17 cellular contexts compared by ENCODE assay signal in the genomic region with DNA sequence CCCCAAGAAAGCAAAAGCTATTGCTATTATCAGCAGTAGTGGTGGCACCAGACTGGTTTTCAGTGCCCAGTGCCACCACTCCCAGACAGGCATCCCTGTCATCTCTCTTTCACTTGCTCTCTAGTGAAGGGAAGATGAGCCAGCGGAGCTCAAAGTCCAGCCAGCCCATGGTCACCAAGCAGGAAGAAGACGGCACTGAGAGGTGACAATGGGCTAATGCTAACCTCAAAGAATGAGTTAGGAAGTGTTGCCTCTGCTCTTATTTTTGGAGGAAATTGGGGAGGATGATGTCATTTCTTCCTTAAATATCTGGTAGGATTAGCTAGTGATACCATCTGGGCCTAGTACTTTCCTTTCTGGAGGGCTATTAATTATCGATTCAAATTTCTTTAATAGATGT. TPM values are rescaled to one million over a fixed set of nuclear protein-coding genes. Genes with fewer than 3 reads are reported as not detected.
DNase-seq lines count a peak whose midpoint lies in the region; ATAC-seq and TF ChIP-seq lines count a peak whose summit lies in the region.
"Had no signal": no experiment of that assay in that cellular context is flagged by ENCODE, and none has a peak within 500 bp of the region (broad histone marks: within the 10 kb centered on the region; RNA-seq: fewer than 3 reads in every experiment).

No MANE protein-coding gene starts in this region.

- peaks cover 12 to 14% of the 10 kb centered on the region in 2 experiments for H3K9me3 ChIP-seq in CD4-positive, CD25-positive, alpha-beta regulatory T cell (ENCODE audit: control insufficient read depth in 2 of 2, low read length in 2 of 2)
- peaks cover 12% of the 10 kb centered on the region; the same call in 1 of the 2 replicates for H3K9me3 ChIP-seq in DOHH2 (ENCODE audit: control insufficient read depth, insufficient read depth, low read length)
- H3K9me3 ChIP-seq in T-helper 17 cell (ENCODE audit: control insufficient read depth, low read length, poor library complexity, severe bottlenecking): no peaks in the 10 kb centered on the region
- no peaks in the 10 kb centered on the region for H3K9me3 ChIP-seq in lower lobe of right lung
- H3K9me3 ChIP-seq in upper lobe of left lung: no peaks in the 10 kb centered on the region
- H3K9me3 ChIP-seq: BE2C, HAP-1 had no signal

- intact Hi-C loops in lower lobe of right lung (cut with DNase I): no loop called here

- H3K27me3 ChIP-seq in CD4-positive, CD25-positive, alpha-beta regulatory T cell (ENCODE audit: control insufficient read depth, insufficient read depth, low read length): no peaks in the 10 kb centered on the region
- H3K27me3 ChIP-seq in DOHH2 (ENCODE audit: control insufficient read depth, low read length) (no peaks in the 10 kb centered on the region), lower lobe of right lung (ENCODE audit: low read depth) (no peaks in the 10 kb centered on the region), upper lobe of left lung (no peaks in the 10 kb centered on the region)
- H3K27me3 ChIP-seq: stomach had no signal

- peaks cover 14% of the 10 kb centered on the region for H3K36me3 ChIP-seq in CD4-positive, CD25-positive, alpha-beta regulatory T cell (ENCODE audit: control insufficient read depth, insufficient read depth, low read length)
- H3K36me3 ChIP-seq in DOHH2 (ENCODE audit: control insufficient read depth, low read length) (no peaks in the 10 kb centered on the region), lower lobe of right lung (no peaks in the 10 kb centered on the region), upper lobe of left lung (no peaks in the 10 kb centered on the region)
- H3K36me3 ChIP-seq: BE2C, HAP-1, stomach had no signal

- peak overlapping the region; percentile 15; the same call in 1 of the 2 replicates for H3K4me2 ChIP-seq in DOHH2 (ENCODE audit: low read length)

- no peaks in the 10 kb centered on the region for H3K27me3 Mint-ChIP-seq in CD4-positive, CD25-positive, alpha-beta regulatory T cell
- H3K27me3 Mint-ChIP-seq in T-helper 17 cell: no peaks in the 10 kb centered on the region
- no peaks in the 10 kb centered on the region for H3K27me3 Mint-ChIP-seq in mesothelial cell of epicardium (ENCODE audit: low read depth)

- peak overlapping the region; percentile 90 for H3K27ac ChIP-seq in CD4-positive, CD25-positive, alpha-beta regulatory T cell (ENCODE audit: insufficient read depth, low read length, poor library complexity, severe bottlenecking)
- no peak overlapping the region for H3K27ac ChIP-seq in DOHH2 (ENCODE audit: low read depth, low read length)
- H3K27ac ChIP-seq in lower lobe of right lung: peak overlapping the region; percentile 31
- H3K27ac ChIP-seq in upper lobe of left lung: peak overlapping the region in 2 of 4 donors; percentile 12 to 24

- H3K4me3 ChIP-seq in CD4-positive, CD25-positive, alpha-beta regulatory T cell (ENCODE audit: low read depth, low read length): peak overlapping the region; percentile 95
- H3K4me3 ChIP-seq in DOHH2 (ENCODE audit: low read length): peak overlapping the region; percentile 15; the same call in 1 of the 2 replicates
- peak overlapping the region; percentile 8 for H3K4me3 ChIP-seq in lower lobe of right lung
- H3K4me3 ChIP-seq in upper lobe of left lung: peak overlapping the region in 1 of 4 donors; percentile 3
- H3K4me3 ChIP-seq: HAP-1, stomach had no signal

- peaks cover 24% of the 10 kb centered on the region for H3K36me3 Mint-ChIP-seq in CD4-positive, CD25-positive, alpha-beta regulatory T cell
- peaks cover 7% of the 10 kb centered on the region for H3K36me3 Mint-ChIP-seq in T-helper 17 cell (ENCODE audit: low read depth)
- peaks cover 2% of the 10 kb centered on the region for H3K36me3 Mint-ChIP-seq in mesothelial cell of epicardium

- WGBS in upper lobe of left lung, 2 donors: 75 to 80% methylated on average over 3 of the region's 3 CpGs

- no peaks in the 10 kb centered on the region for H3K9me2 ChIP-seq in DOHH2 (replicated peaks; ENCODE audit: control insufficient read depth, low read length)

- peaks cover 44 to 83% (median 61%) of the 10 kb centered on the region in 4 donors for H3K4me1 Mint-ChIP-seq in CD4-positive, CD25-positive, alpha-beta regulatory T cell
- peaks cover 59% of the 10 kb centered on the region for H3K4me1 Mint-ChIP-seq in T-helper 17 cell
- H3K4me1 Mint-ChIP-seq in mesothelial cell of epicardium: peaks cover 4% of the 10 kb centered on the region

- H3K9me3 Mint-ChIP-seq in CD4-positive, CD25-positive, alpha-beta regulatory T cell: peaks cover under 1 to 17% (median 6%) of the 10 kb centered on the region in 7 donors
- peaks cover 16% of the 10 kb centered on the region for H3K9me3 Mint-ChIP-seq in mesothelial cell of epicardium

- no peak for TF ChIP-seq EP300 in upper lobe of left lung (IDR thresholded peaks at IDR 0.05)

- H3K4me1 ChIP-seq in CD4-positive, CD25-positive, alpha-beta regulatory T cell (ENCODE audit: control insufficient read depth, insufficient read depth, low read length, poor library complexity, severe bottlenecking): peaks cover 58% of the 10 kb centered on the region
- H3K4me1 ChIP-seq in DOHH2 (ENCODE audit: control insufficient read depth, low read length) (peaks cover 50% of the 10 kb centered on the region), lower lobe of right lung (no peaks in the 10 kb centered on the region), upper lobe of left lung (peaks cover 0 to 7% (median 0%) of the 10 kb centered on the region in 4 donors)
- H3K4me1 ChIP-seq: BE2C, HAP-1, stomach had no signal

- no peak for ATAC-seq in CD4-positive, CD25-positive, alpha-beta regulatory T cell (ENCODE audit: low read depth in 2 of 2)
- ATAC-seq in T-helper 17 cell: no peak
- ATAC-seq in lower lobe of right lung: peak in 1 of 2 donors; percentile 9
- no peak for ATAC-seq in upper lobe of left lung (ENCODE audit: low FRiP score in 2 of 2)

- 0 out of 2 replicates have a peak, but pooled peaks cover 6% of the 10 kb centered on the region for H3F3A ChIP-seq in DOHH2 (ENCODE audit: control insufficient read depth, insufficient read depth)

- no peak for TF ChIP-seq POLR2A in upper lobe of left lung (IDR thresholded peaks at IDR 0.05)

- DNase-seq in CD4-positive, CD25-positive, alpha-beta regulatory T cell: no peak
- DNase-seq in T-helper 17 cell: no peak
- DNase-seq in lower lobe of right lung: no peak
- no peak for DNase-seq in GM19240 (ENCODE audit: insufficient read length, low spot score)
- no peak for DNase-seq in dermis blood vessel endothelial cell
- DNase-seq in upper lobe of left lung: no peak
- DNase-seq in mesothelial cell of epicardium (ENCODE audit: low spot score in 2 of 2, unreplicated experiment in 2 of 2): no peak
- DNase-seq: amniotic stem cell, BE2C, mesendoderm, NCI-H1105 treated with DMSO at 0.1 percent for 48 hours, NCI-H2171, Right ventricle myocardium superior, stomach had no signal

- peak overlapping the region; percentile 88 to 96 (median 89) for H3K27ac Mint-ChIP-seq in CD4-positive, CD25-positive, alpha-beta regulatory T cell
- H3K27ac Mint-ChIP-seq in T-helper 17 cell (peak overlapping the region; percentile 93), mesothelial cell of epicardium (no peak overlapping the region)

- H3K79me2 ChIP-seq in DOHH2 (ENCODE audit: control insufficient read depth, low read length): no peaks in the 10 kb centered on the region

- no peaks in the 10 kb centered on the region for H4K20me1 ChIP-seq in DOHH2 (ENCODE audit: control insufficient read depth, insufficient read depth, low read depth, low read length)

- TF ChIP-seq CTCF in DOHH2 (IDR thresholded peaks at IDR 0.05; ENCODE audit: low read depth, low read length, poor library complexity, severe bottlenecking) (no peak), lower lobe of right lung (IDR thresholded peaks at IDR 0.05) (no peak), upper lobe of left lung (IDR thresholded peaks at IDR 0.05) (no peak), mesothelial cell of epicardium (IDR thresholded peaks at IDR 0.05; ENCODE audit: unreplicated experiment) (no peak)

- H3K4me3 Mint-ChIP-seq in CD4-positive, CD25-positive, alpha-beta regulatory T cell: peak overlapping the region; percentile 82 to 94 (median 88)
- peak overlapping the region; percentile 84 for H3K4me3 Mint-ChIP-seq in T-helper 17 cell
- no peak overlapping the region for H3K4me3 Mint-ChIP-seq in mesothelial cell of epicardium

RNA-seq across cellular contexts. Expression of a gene that starts 1.7 kb away (rescaled TPM):
- 100 TPM for total RNA-seq in CD4-positive, CD25-positive, alpha-beta regulatory T cell
- 10 to 100 TPM; 22.4 to 35.4 (median 28.2) TPM for polyA plus RNA-seq in CD4-positive, CD25-positive, alpha-beta regulatory T cell
- total RNA-seq in T-helper 17 cell (10 to 100 TPM; 67.2 to 68.2 TPM), lower lobe of right lung (15.0 TPM), dermis blood vessel endothelial cell (0.09 TPM in 1 of 2 replicates, not detected in the other), upper lobe of left lung (10 to 100 TPM in 3 of 6 donors, 1 to 10 TPM in 3; 5.1 to 15.7 (median 9.7) TPM), mesothelial cell of epicardium (0.34 to 0.75 TPM (median 0.54 TPM) in 3 replicates)
- total RNA-seq: glomerular endothelial cell had no signal

RNA-seq across cellular contexts. Expression of a gene that starts 7.4 kb away (rescaled TPM):
- 118 TPM for total RNA-seq in CD4-positive, CD25-positive, alpha-beta regulatory T cell
- 100 to 1,000 TPM in 1 of 4 donors, 10 to 100 TPM in 3; 74.5 to 131 (median 87.1) TPM for polyA plus RNA-seq in CD4-positive, CD25-positive, alpha-beta regulatory T cell
- total RNA-seq in T-helper 17 cell: 10 to 100 TPM; 72.5 to 77.1 TPM
- total RNA-seq in lower lobe of right lung: 68.1 TPM
- total RNA-seq in dermis blood vessel endothelial cell: 5.3 and 7.4 TPM in 2 replicates
- 10 to 100 TPM; 22.2 to 89.1 (median 38.4) TPM for total RNA-seq in upper lobe of left lung
- total RNA-seq in mesothelial cell of epicardium: 28.8 to 30.9 TPM (median 29.6 TPM) in 3 replicates
